In genomic region chr7:34296663-34297062, GRCh38 we compare ENCODE assay signal across 1 cellular context.
TF ChIP-seq lines count a peak whose summit lies in the region.

No MANE protein-coding gene starts in this region.

TF ChIP-seq in IMR-90, 13 proteins besides CTCF, POLR2A, EP300 and RAD21 (continued from another document):
- no peak for TF ChIP-seq MXI1 (IDR thresholded peaks at IDR 0.05; ENCODE audit: borderline replicate concordance, low read depth, low read length)
